Comparison of ENCODE assay signal across 10 cellular contexts in the genomic region with DNA sequence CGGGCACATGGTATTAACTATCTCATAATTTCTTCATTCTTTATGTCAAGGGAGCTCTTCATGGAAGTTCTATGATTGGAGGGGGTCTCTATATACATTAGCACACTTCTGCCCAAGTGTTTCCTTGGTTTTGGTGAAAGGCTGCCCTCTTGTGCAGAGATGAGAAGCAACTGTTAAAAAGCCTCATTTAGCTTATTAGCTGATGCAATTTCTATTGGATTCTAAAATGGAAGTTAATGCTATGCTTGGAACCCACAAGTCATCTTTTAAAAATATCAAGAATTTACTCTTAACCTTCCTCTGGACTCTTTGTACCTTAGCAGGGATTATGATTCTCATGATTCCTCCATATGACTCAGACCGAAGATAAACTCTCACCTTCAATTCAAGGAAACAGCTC.
A peak's percentile ranks its signal among the peaks of the same experiment; 100 is the strongest.
DNase-seq lines count a peak whose midpoint lies in the region; FAIRE-seq and TF ChIP-seq lines count a peak whose summit lies in the region.
"Had no signal": no experiment of that assay in that cellular context is flagged by ENCODE, and none has a peak within 500 bp of the region (broad histone marks: within the 10 kb centered on the region; RNA-seq: fewer than 3 reads in every experiment).

No MANE protein-coding gene starts in this region.

- no peaks in the 10 kb centered on the region for H3K79me2 ChIP-seq in neural cell (replicated peaks; ENCODE audit: insufficient read depth, low read length)

- H3K27me3 ChIP-seq in bronchial epithelial cell (ENCODE audit: control insufficient read depth, insufficient read depth, low read length): no peaks in the 10 kb centered on the region
- H3K27me3 ChIP-seq in neural cell (ENCODE audit: insufficient read depth, low read depth, low read length): no peaks in the 10 kb centered on the region
- H3K27me3 ChIP-seq in MG63: no peaks in the 10 kb centered on the region
- H3K27me3 ChIP-seq: SJSA1 had no signal

- no peak for TF ChIP-seq EP300 in neural cell (conservative IDR thresholded peaks at IDR 0.05; ENCODE audit: poor library complexity, severe bottlenecking)

- no peak overlapping the region for H3K27ac ChIP-seq in neural cell (ENCODE audit: low read length)

- no peak overlapping the region for H3K4me2 ChIP-seq in neural cell (ENCODE audit: low read length)

- TF ChIP-seq RAD21 in neural cell (conservative IDR thresholded peaks at IDR 0.05): no peak

- DNase-seq in GM12865 (ENCODE audit: low read depth) (peak; percentile 33), NCI-H1436 treated with DMSO at 0.1 percent for 48 hours (lab: John Stamatoyannopoulos, UW) (peak; percentile 3), bronchial epithelial cell (ENCODE audit: low read depth) (peak; percentile 4), MG63 (no peak), mucosa of gallbladder (ENCODE audit: low spot score) (no peak), SHP77 treated with DMSO at 0.1 percent for 48 hours (lab: John Stamatoyannopoulos, UW) (no peak)
- DNase-seq in effector CD8-positive, alpha-beta T cell (lab: John Stamatoyannopoulos, UW): no peak
- DNase-seq: stimulated activated CD4-positive, alpha-beta T cell treated with anti-CD3 and anti-CD28 coated beads, Interleukin-2, amount 100 ng/mL, for 48 hours had no signal

- no peaks in the 10 kb centered on the region for H3K9me3 ChIP-seq in neural cell (ENCODE audit: low read length)
- H3K9me3 ChIP-seq in MG63: no peaks in the 10 kb centered on the region
- H3K9me3 ChIP-seq: SJSA1 had no signal

- H3K36me3 ChIP-seq in bronchial epithelial cell (ENCODE audit: control insufficient read depth, insufficient read depth, low read length) (no peaks in the 10 kb centered on the region), neural cell (ENCODE audit: insufficient read depth, low read length) (no peaks in the 10 kb centered on the region), MG63 (no peaks in the 10 kb centered on the region)
- H3K36me3 ChIP-seq: SJSA1 had no signal

- TF ChIP-seq CTCF in GM12865 (IDR thresholded peaks at IDR 0.05; ENCODE audit: insufficient read depth, low read depth, low read length, missing control alignments): peak; percentile 29
- TF ChIP-seq CTCF in bronchial epithelial cell (IDR thresholded peaks at IDR 0.05; ENCODE audit: insufficient read depth, low read length, severe bottlenecking): no peak
- peak; percentile 18 for TF ChIP-seq CTCF in neural cell (IDR thresholded peaks at IDR 0.05; ENCODE audit: poor library complexity, severe bottlenecking)

- no peaks in the 10 kb centered on the region for H4K20me1 ChIP-seq in neural cell (ENCODE audit: insufficient read depth)

- H2AFZ ChIP-seq in neural cell (ENCODE audit: low read depth, low read length): no peak overlapping the region

- H3K4me3 ChIP-seq in GM12865 (ENCODE audit: low read depth, low read length) (no peak overlapping the region), bronchial epithelial cell (ENCODE audit: low read depth, low read length) (no peak overlapping the region), neural cell (ENCODE audit: low read length) (no peak overlapping the region), MG63 (no peak overlapping the region)
- H3K4me3 ChIP-seq: SJSA1 had no signal

- no peak for FAIRE-seq in bronchial epithelial cell (lab: Jason Lieb, UNC)

- no peaks in the 10 kb centered on the region for H3K9me2 ChIP-seq in neural cell (ENCODE audit: insufficient read depth, low read length)

- H3F3A ChIP-seq in neural cell (ENCODE audit: insufficient read depth, low read length, poor library complexity, severe bottlenecking): no peaks in the 10 kb centered on the region

- no peak overlapping the region for H3K9ac ChIP-seq in neural cell (ENCODE audit: low read length)

TF ChIP-seq in neural cell, 6 proteins besides CTCF, POLR2A, EP300 and RAD21:
- TF ChIP-seq TAF1 (IDR thresholded peaks at IDR 0.05; ENCODE audit: low read depth) (no peak), POLR2AphosphoS5 (IDR thresholded peaks at IDR 0.05) (no peak), MXI1 (conservative IDR thresholded peaks at IDR 0.05; ENCODE audit: poor library complexity, severe bottlenecking) (no peak), EZH2 (IDR thresholded peaks at IDR 0.05; ENCODE audit: borderline replicate concordance, insufficient read depth, low read length, poor library complexity, severe bottlenecking) (no peak), SMC3 (conservative IDR thresholded peaks at IDR 0.05; ENCODE audit: poor library complexity) (no peak)
- TF ChIP-seq, protein P1, sequence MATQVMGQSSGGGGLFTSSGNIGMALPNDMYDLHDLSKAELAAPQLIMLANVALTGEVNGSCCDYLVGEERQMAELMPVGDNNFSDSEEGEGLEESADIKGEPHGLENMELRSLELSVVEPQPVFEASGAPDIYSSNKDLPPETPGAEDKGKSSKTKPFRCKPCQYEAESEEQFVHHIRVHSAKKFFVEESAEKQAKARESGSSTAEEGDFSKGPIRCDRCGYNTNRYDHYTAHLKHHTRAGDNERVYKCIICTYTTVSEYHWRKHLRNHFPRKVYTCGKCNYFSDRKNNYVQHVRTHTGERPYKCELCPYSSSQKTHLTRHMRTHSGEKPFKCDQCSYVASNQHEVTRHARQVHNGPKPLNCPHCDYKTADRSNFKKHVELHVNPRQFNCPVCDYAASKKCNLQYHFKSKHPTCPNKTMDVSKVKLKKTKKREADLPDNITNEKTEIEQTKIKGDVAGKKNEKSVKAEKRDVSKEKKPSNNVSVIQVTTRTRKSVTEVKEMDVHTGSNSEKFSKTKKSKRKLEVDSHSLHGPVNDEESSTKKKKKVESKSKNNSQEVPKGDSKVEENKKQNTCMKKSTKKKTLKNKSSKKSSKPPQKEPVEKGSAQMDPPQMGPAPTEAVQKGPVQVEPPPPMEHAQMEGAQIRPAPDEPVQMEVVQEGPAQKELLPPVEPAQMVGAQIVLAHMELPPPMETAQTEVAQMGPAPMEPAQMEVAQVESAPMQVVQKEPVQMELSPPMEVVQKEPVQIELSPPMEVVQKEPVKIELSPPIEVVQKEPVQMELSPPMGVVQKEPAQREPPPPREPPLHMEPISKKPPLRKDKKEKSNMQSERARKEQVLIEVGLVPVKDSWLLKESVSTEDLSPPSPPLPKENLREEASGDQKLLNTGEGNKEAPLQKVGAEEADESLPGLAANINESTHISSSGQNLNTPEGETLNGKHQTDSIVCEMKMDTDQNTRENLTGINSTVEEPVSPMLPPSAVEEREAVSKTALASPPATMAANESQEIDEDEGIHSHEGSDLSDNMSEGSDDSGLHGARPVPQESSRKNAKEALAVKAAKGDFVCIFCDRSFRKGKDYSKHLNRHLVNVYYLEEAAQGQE (IDR thresholded peaks at IDR 0.05; ENCODE audit: borderline replicate concordance): no peak

Comparison
In these comparisons a context has a peak if more than half of its experiments do, and no peak if none do; other contexts are left out.
1. DNase-seq: peak in GM12865 (single experiment), NCI-H1436 treated with DMSO at 0.1 percent for 48 hours (single experiment) and bronchial epithelial cell (single experiment); none in MG63 (single experiment), effector CD8-positive, alpha-beta T cell (single experiment), mucosa of gallbladder (single experiment) and SHP77 treated with DMSO at 0.1 percent for 48 hours (single experiment).